16 cellular contexts compared by ENCODE assay signal in genomic region chr2:23584054-23584745, GRCh38.
A peak's percentile ranks its signal among the peaks of the same experiment; 100 is the strongest.
DNase-seq lines count a peak whose midpoint lies in the region; ATAC-seq and TF ChIP-seq lines count a peak whose summit lies in the region.
"Had no signal": no experiment of that assay in that cellular context is flagged by ENCODE, and none has a peak within 500 bp of the region (broad histone marks: within the 10 kb centered on the region; RNA-seq: fewer than 3 reads in every experiment).

No MANE protein-coding gene starts in this region.

- H3K9me3 ChIP-seq in stomach smooth muscle (ENCODE audit: control insufficient read depth in 2 of 2, low read length in 2 of 2) (no peaks in the 10 kb centered on the region), left lung (no peaks in the 10 kb centered on the region)

- H3K27ac Mint-ChIP-seq in stimulated activated naive CD8-positive, alpha-beta T cell treated with anti-CD3 and anti-CD28 coated beads, Interleukin-15, amount 100 ng/mL, for 72 hours: no peak overlapping the region
- H3K27ac Mint-ChIP-seq: activated naive CD8-positive, alpha-beta T cell treated with anti-CD3 and anti-CD28 coated beads for 36 hours; B cell; stimulated activated naive CD8-positive, alpha-beta T cell treated with anti-CD3 and anti-CD28 coated beads, Interleukin-15, Interleukin-2, amounts not matched to agents 100 ng/mL and 50 ng/mL, for 24 hours had no signal

- peak; percentile 84 for DNase-seq in NCI-H1105 treated with DMSO at 0.1 percent for 48 hours (lab: John Stamatoyannopoulos, UW)
- DNase-seq in NCI-H446 (lab: John Stamatoyannopoulos, UW): peak; percentile 63 to 78
- no peak for DNase-seq in coronary artery (ENCODE audit: low spot score)
- no peak for DNase-seq in left lung
- DNase-seq in stimulated activated naive CD8-positive, alpha-beta T cell treated with anti-CD3 and anti-CD28 coated beads, Interleukin-15, amount 100 ng/mL, for 72 hours: no peak
- DNase-seq in GDM1 (lab: John Stamatoyannopoulos, UW): no peak
- DNase-seq: activated CD4-positive, alpha-beta T cell treated with anti-CD3 and anti-CD28 coated beads for 4 hours; activated naive CD8-positive, alpha-beta T cell treated with anti-CD3 and anti-CD28 coated beads for 36 hours; Karpas-422; T-helper 2 cell had no signal

- H3K4me3 ChIP-seq in coronary artery (peak overlapping the region; percentile 4), stomach smooth muscle (ENCODE audit: low read length in 2 of 2) (no peak overlapping the region), left lung (no peak overlapping the region)
- H3K4me3 ChIP-seq: GM12878, skin epidermis had no signal

- no peak overlapping the region for H3K9ac ChIP-seq in stomach smooth muscle (ENCODE audit: low read length in 2 of 2)

- H3K27ac ChIP-seq in coronary artery (peak overlapping the region; percentile 63 to 71), stomach smooth muscle (ENCODE audit: low read length) (peak overlapping the region; percentile 62), left lung (no peak overlapping the region)

- no peaks in the 10 kb centered on the region for H3K4me1 Mint-ChIP-seq in stimulated activated naive CD8-positive, alpha-beta T cell treated with anti-CD3 and anti-CD28 coated beads, Interleukin-15, amount 100 ng/mL, for 72 hours
- H3K4me1 Mint-ChIP-seq: activated naive CD8-positive, alpha-beta T cell treated with anti-CD3 and anti-CD28 coated beads for 36 hours; B cell; central memory CD8-positive, alpha-beta T cell had no signal

- no peak for ATAC-seq in left lung
- ATAC-seq in stimulated activated naive CD8-positive, alpha-beta T cell treated with anti-CD3 and anti-CD28 coated beads, Interleukin-15, amount 100 ng/mL, for 72 hours: no peak
- ATAC-seq: GM12878 had no signal

- intact Hi-C loops in left lung (cut with DNase I): no loop called here

- H3K4me3 Mint-ChIP-seq in stimulated activated naive CD8-positive, alpha-beta T cell treated with anti-CD3 and anti-CD28 coated beads, Interleukin-15, amount 100 ng/mL, for 72 hours: no peak overlapping the region
- H3K4me3 Mint-ChIP-seq: activated naive CD8-positive, alpha-beta T cell treated with anti-CD3 and anti-CD28 coated beads for 36 hours; B cell; central memory CD8-positive, alpha-beta T cell; stimulated activated naive CD8-positive, alpha-beta T cell treated with anti-CD3 and anti-CD28 coated beads, Interleukin-15, Interleukin-2, amounts not matched to agents 100 ng/mL and 50 ng/mL, for 24 hours had no signal

- H3K4me1 ChIP-seq in stomach smooth muscle (ENCODE audit: control insufficient read depth, insufficient read depth, low read length) (peaks cover 27% of the 10 kb centered on the region), left lung (no peaks in the 10 kb centered on the region)

- no peaks in the 10 kb centered on the region for H3K27me3 ChIP-seq in stomach smooth muscle (ENCODE audit: control insufficient read depth in 1 of 2, insufficient read depth in 2 of 2, low read length in 2 of 2)
- H3K27me3 ChIP-seq in left lung: no peaks in the 10 kb centered on the region

- no peaks in the 10 kb centered on the region for H3K36me3 ChIP-seq in stomach smooth muscle (ENCODE audit: control insufficient read depth in 2 of 2, insufficient read depth in 2 of 2, low read length in 2 of 2)
- no peaks in the 10 kb centered on the region for H3K36me3 ChIP-seq in left lung

- TF ChIP-seq CTCF in coronary artery (IDR thresholded peaks at IDR 0.05) (no peak), left lung (IDR thresholded peaks at IDR 0.05) (no peak)

- H3K27me3 Mint-ChIP-seq in stimulated activated naive CD8-positive, alpha-beta T cell treated with anti-CD3 and anti-CD28 coated beads, Interleukin-15, amount 100 ng/mL, for 72 hours: no peaks in the 10 kb centered on the region
- H3K27me3 Mint-ChIP-seq: activated naive CD8-positive, alpha-beta T cell treated with anti-CD3 and anti-CD28 coated beads for 36 hours; B cell; stimulated activated naive CD8-positive, alpha-beta T cell treated with anti-CD3 and anti-CD28 coated beads, Interleukin-15, Interleukin-2, amounts not matched to agents 100 ng/mL and 50 ng/mL, for 24 hours had no signal

- H3K9me3 Mint-ChIP-seq in stimulated activated naive CD8-positive, alpha-beta T cell treated with anti-CD3 and anti-CD28 coated beads, Interleukin-15, amount 100 ng/mL, for 72 hours: no peaks in the 10 kb centered on the region
- H3K9me3 Mint-ChIP-seq: activated naive CD8-positive, alpha-beta T cell treated with anti-CD3 and anti-CD28 coated beads for 36 hours; central memory CD8-positive, alpha-beta T cell; stimulated activated naive CD8-positive, alpha-beta T cell treated with anti-CD3 and anti-CD28 coated beads, Interleukin-15, Interleukin-2, amounts not matched to agents 100 ng/mL and 50 ng/mL, for 24 hours had no signal

Comparison
In these comparisons a context has a peak if more than half of its experiments do, and no peak if none do; other contexts are left out.
1. DNase-seq: peak in NCI-H1105 treated with DMSO at 0.1 percent for 48 hours (single experiment) and NCI-H446 (2 of 2); none in coronary artery (single experiment), left lung (0 of 2), stimulated activated naive CD8-positive, alpha-beta T cell treated with anti-CD3 and anti-CD28 coated beads, Interleukin-15, amount 100 ng/mL, for 72 hours (0 of 2) and GDM1 (single experiment).
2. H3K27ac ChIP-seq: peak in coronary artery (2 of 2) and stomach smooth muscle (single experiment); none in left lung (0 of 2).